In genomic region chr1:5836776-5837440, GRCh38 we compare ENCODE assay signal across 16 cellular contexts.
"Had no signal": no experiment of that assay in that cellular context is flagged by ENCODE, and none has a peak within 500 bp of the region (broad histone marks: within the 10 kb centered on the region; RNA-seq: fewer than 3 reads in every experiment).

No MANE protein-coding gene starts in this region.

- H3K9me3 Mint-ChIP-seq: activated CD4-positive, alpha-beta T cell treated with anti-CD3 and anti-CD28 coated beads, Interleukin-2, amount 10 ng/mL, durations not matched to agents 7 days and 5 days; activated T-helper 1 cell treated with anti-CD3 and anti-CD28 coated beads, Interleukin-12 subunit alpha, Interleukin-12 subunit beta, Interleukin-2, Interleukin-4 antibody, amounts not matched to agents 30 ng/mL and 10 ng/mL and 1 ng/mL, durations not matched to agents 14 hours and 24 hours and 36 hours; effector memory CD8-positive, alpha-beta T cell; neural crest cell; stimulated activated naive CD8-positive, alpha-beta T cell treated with anti-CD3 and anti-CD28 coated beads, Interleukin-15, Interleukin-2, amounts not matched to agents 100 ng/mL and 50 ng/mL, for 24 hours; type B pancreatic cell had no signal

- H3K4me3 Mint-ChIP-seq: activated CD4-positive, alpha-beta T cell treated with anti-CD3 and anti-CD28 coated beads, Interleukin-2, amount 10 ng/mL, durations not matched to agents 7 days and 5 days; activated T-helper 1 cell treated with anti-CD3 and anti-CD28 coated beads, Interleukin-12 subunit alpha, Interleukin-12 subunit beta, Interleukin-2, Interleukin-4 antibody, amounts not matched to agents 30 ng/mL and 10 ng/mL and 1 ng/mL, durations not matched to agents 14 hours and 24 hours and 36 hours; effector memory CD8-positive, alpha-beta T cell; neural crest cell; stimulated activated naive CD8-positive, alpha-beta T cell treated with anti-CD3 and anti-CD28 coated beads, Interleukin-15, Interleukin-2, amounts not matched to agents 100 ng/mL and 50 ng/mL, for 24 hours; type B pancreatic cell had no signal

- ATAC-seq: effector memory CD8-positive, alpha-beta T cell; heart left ventricle; left colon had no signal

- H3K36me3 Mint-ChIP-seq: type B pancreatic cell had no signal

- DNase-seq: activated CD4-positive, alpha-beta T cell treated with anti-CD3 and anti-CD28 coated beads, Interleukin-2, amount 10 ng/mL, durations not matched to agents 7 days and 5 days; activated CD4-positive, CD25-positive, alpha-beta regulatory T cell; activated CD8-positive, alpha-beta memory T cell treated with anti-CD3 and anti-CD28 coated beads for 24 hours; activated naive CD4-positive, alpha-beta T cell treated with Interleukin-2 at 50 U/mL for 16 hours; dermis blood vessel endothelial cell; effector memory CD8-positive, alpha-beta T cell; heart left ventricle; left colon; midbrain; ovary; sigmoid colon; spleen had no signal

- H3K27me3 Mint-ChIP-seq: activated CD4-positive, alpha-beta T cell treated with anti-CD3 and anti-CD28 coated beads, Interleukin-2, amount 10 ng/mL, durations not matched to agents 7 days and 5 days; stimulated activated naive CD8-positive, alpha-beta T cell treated with anti-CD3 and anti-CD28 coated beads, Interleukin-15, Interleukin-2, amounts not matched to agents 100 ng/mL and 50 ng/mL, for 24 hours had no signal

- H3K27ac Mint-ChIP-seq: activated CD4-positive, alpha-beta T cell treated with anti-CD3 and anti-CD28 coated beads, Interleukin-2, amount 10 ng/mL, durations not matched to agents 7 days and 5 days; activated T-helper 1 cell treated with anti-CD3 and anti-CD28 coated beads, Interleukin-12 subunit alpha, Interleukin-12 subunit beta, Interleukin-2, Interleukin-4 antibody, amounts not matched to agents 30 ng/mL and 10 ng/mL and 1 ng/mL, durations not matched to agents 14 hours and 24 hours and 36 hours; effector memory CD8-positive, alpha-beta T cell; stimulated activated naive CD8-positive, alpha-beta T cell treated with anti-CD3 and anti-CD28 coated beads, Interleukin-15, Interleukin-2, amounts not matched to agents 100 ng/mL and 50 ng/mL, for 24 hours; type B pancreatic cell had no signal
